Comparison of ENCODE assay signal across 9 cellular contexts in the genomic region with DNA sequence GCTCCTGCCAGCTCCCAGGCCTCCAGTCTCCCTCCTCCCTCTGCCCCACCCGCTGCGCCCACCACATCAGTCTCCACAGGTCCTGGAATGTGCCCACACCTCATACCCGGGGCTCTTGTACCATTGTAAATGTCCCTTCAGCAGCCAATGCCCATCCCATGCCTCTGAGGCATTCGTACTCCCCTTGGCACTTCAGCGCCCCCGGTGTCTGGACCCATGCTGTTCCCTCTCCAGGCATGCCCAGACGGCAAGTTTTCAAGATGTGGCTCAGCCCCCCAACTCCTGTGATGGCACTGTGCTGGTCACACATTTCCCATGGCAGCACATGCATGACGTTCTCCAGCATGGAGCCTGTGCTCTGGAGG. TPM values are rescaled to one million over a fixed set of nuclear protein-coding genes. Genes with fewer than 3 reads are reported as not detected.
DNase-seq lines count a peak whose midpoint lies in the region; ATAC-seq and TF ChIP-seq lines count a peak whose summit lies in the region.
"Had no signal": no experiment of that assay in that cellular context is flagged by ENCODE, and none has a peak within 500 bp of the region (broad histone marks: within the 10 kb centered on the region; RNA-seq: fewer than 3 reads in every experiment).

No MANE protein-coding gene starts in this region.

- H3K9me3 ChIP-seq in ascending aorta: no peaks in the 10 kb centered on the region
- no peaks in the 10 kb centered on the region for H3K9me3 ChIP-seq in thyroid gland

- H3K27ac Mint-ChIP-seq in activated naive CD4-positive, alpha-beta T cell treated with anti-CD3 and anti-CD28 coated beads, Interleukin-2, amount 10 ng/mL, durations not matched to agents 7 days and 5 days: peak overlapping the region; percentile 17

- peaks cover 96% of the 10 kb centered on the region for H3K27me3 Mint-ChIP-seq in activated naive CD4-positive, alpha-beta T cell treated with anti-CD3 and anti-CD28 coated beads, Interleukin-2, amount 10 ng/mL, durations not matched to agents 7 days and 5 days

- H3K4me3 ChIP-seq in ascending aorta (peak overlapping the region in 1 of 2 donors; percentile 40), mesendoderm (ENCODE audit: low read length) (no peak overlapping the region), thyroid gland (replicated peaks in 1 of 3) (peak overlapping the region in 1 of 3 donors; percentile 3)

- TF ChIP-seq CTCF in ascending aorta (IDR thresholded peaks at IDR 0.05) (no peak), thyroid gland (IDR thresholded peaks at IDR 0.05) (no peak)

- H3K79me2 ChIP-seq in mesendoderm (ENCODE audit: control insufficient read depth, insufficient read depth, low read length): peaks cover 58% of the 10 kb centered on the region

- peaks cover 18% of the 10 kb centered on the region for H3K4me1 Mint-ChIP-seq in activated naive CD4-positive, alpha-beta T cell treated with anti-CD3 and anti-CD28 coated beads, Interleukin-2, amount 10 ng/mL, durations not matched to agents 7 days and 5 days

- H2BK15ac ChIP-seq in mesendoderm (replicated peaks; ENCODE audit: low read depth): no peak overlapping the region

- H3K4ac ChIP-seq in mesendoderm (ENCODE audit: low read depth, low read length): peak overlapping the region; percentile 19

- H3K4me2 ChIP-seq in mesendoderm (ENCODE audit: low read length): peak overlapping the region; percentile 32

- H3K56ac ChIP-seq in mesendoderm (ENCODE audit: low read length): peak overlapping the region; percentile 86

- H2AK5ac ChIP-seq in mesendoderm (ENCODE audit: low read length): peak overlapping the region; percentile 87

- H3K27me3 ChIP-seq in ascending aorta (no peaks in the 10 kb centered on the region), mesendoderm (ENCODE audit: insufficient read depth, low read length, poor library complexity) (no peaks in the 10 kb centered on the region), thyroid gland (no peaks in the 10 kb centered on the region)

- peak overlapping the region; percentile 88 for H2BK5ac ChIP-seq in mesendoderm (ENCODE audit: low read length)

- no peak overlapping the region for H3K23ac ChIP-seq in mesendoderm (ENCODE audit: low read length)

- WGBS in mesendoderm (ENCODE audit: extremely low coverage, insufficient coverage, low lambda C conversion rate): no CpG with 5 or more reads among the region's 8 CpGs
- WGBS in thyroid gland, 2 donors: 64 to 78% methylated on average over 8 of the region's 8 CpGs

- peak overlapping the region; percentile 59 for H3K9ac ChIP-seq in mesendoderm (ENCODE audit: low read length)

- ATAC-seq in HG03159 (IDR thresholded peaks at IDR 0.05; ENCODE audit: unreplicated experiment) (no peak), HG02610 (IDR thresholded peaks at IDR 0.05; ENCODE audit: unreplicated experiment) (no peak)

- H3K4me1 ChIP-seq in ascending aorta (peaks cover 42 to 73% of the 10 kb centered on the region in 2 donors), mesendoderm (ENCODE audit: control insufficient read depth, low read depth, low read length) (peaks cover 26% of the 10 kb centered on the region), thyroid gland (peaks cover 41 to 95% of the 10 kb centered on the region in 2 donors)

- H3K18ac ChIP-seq in mesendoderm (ENCODE audit: low read length): peak overlapping the region; percentile 29

- no peak overlapping the region for H4K8ac ChIP-seq in mesendoderm (ENCODE audit: low read depth, low read length)

- peaks cover 3 to 11% of the 10 kb centered on the region in 2 donors for H3K36me3 ChIP-seq in ascending aorta
- no peaks in the 10 kb centered on the region for H3K36me3 ChIP-seq in mesendoderm (ENCODE audit: control insufficient read depth, insufficient read depth, low read length)
- H3K36me3 ChIP-seq in thyroid gland: no peaks in the 10 kb centered on the region

- H3K9me3 Mint-ChIP-seq in activated naive CD4-positive, alpha-beta T cell treated with anti-CD3 and anti-CD28 coated beads, Interleukin-2, amount 10 ng/mL, durations not matched to agents 7 days and 5 days: no peaks in the 10 kb centered on the region

- DNase-seq in activated naive CD4-positive, alpha-beta T cell treated with anti-CD3 and anti-CD28 coated beads, Interleukin-2, amount 10 ng/mL, durations not matched to agents 7 days and 5 days: no peak
- no peak for DNase-seq in activated naive CD4-positive, alpha-beta T cell (lab: John Stamatoyannopoulos, UW)
- DNase-seq in ascending aorta (ENCODE audit: low spot score in 2 of 2): no peak
- no peak for DNase-seq in mesendoderm
- DNase-seq in thyroid gland: no peak
- no peak for DNase-seq in T-helper 9 cell
- DNase-seq: HCEC 1CT had no signal

- peak overlapping the region; percentile 89 to 92 for H3K27ac ChIP-seq in ascending aorta
- peak overlapping the region; percentile 71 for H3K27ac ChIP-seq in mesendoderm (ENCODE audit: low read depth, low read length)
- peak overlapping the region; percentile 82 to 92 (median 85) for H3K27ac ChIP-seq in thyroid gland

- no peak overlapping the region for H2BK120ac ChIP-seq in mesendoderm (ENCODE audit: low read depth, low read length)

- H3K79me1 ChIP-seq in mesendoderm (ENCODE audit: low read length): peaks cover 19% of the 10 kb centered on the region

- TF ChIP-seq POLR2A in thyroid gland (IDR thresholded peaks at IDR 0.05): no peak

- CTCF ChIA-PET in activated naive CD4-positive, alpha-beta T cell treated with anti-CD3 and anti-CD28 coated beads, Interleukin-2, amount 10 ng/mL, durations not matched to agents 7 days and 5 days (lab: Charles Lee): interaction anchor here (1.0 kb wide), 1 partner anchor 13 kb away, joined by 3 read pairs; a partner anchor contains a TSS

- H4K5ac ChIP-seq in mesendoderm (ENCODE audit: low read length): no peak overlapping the region

- H3K4me3 Mint-ChIP-seq in activated naive CD4-positive, alpha-beta T cell treated with anti-CD3 and anti-CD28 coated beads, Interleukin-2, amount 10 ng/mL, durations not matched to agents 7 days and 5 days: no peak overlapping the region

- H3K36me3 Mint-ChIP-seq in activated naive CD4-positive, alpha-beta T cell treated with anti-CD3 and anti-CD28 coated beads, Interleukin-2, amount 10 ng/mL, durations not matched to agents 7 days and 5 days: no peaks in the 10 kb centered on the region

- intact Hi-C loops in ascending aorta (cut with DNase I): no loop called here
- intact Hi-C loops in thyroid gland (cut with DNase I): no loop called here

RNA-seq across cellular contexts. Expression of a gene that starts 13.3 kb away (rescaled TPM):
- total RNA-seq in ascending aorta (407 TPM), thyroid gland (10 to 100 TPM; 50.7 to 69.8 (median 60.8) TPM)
- polyA plus RNA-seq in mesendoderm (2013, experiment 1 of 2): 94.2 TPM
- polyA plus RNA-seq in mesendoderm (2013, experiment 2 of 2): 90.0 TPM

RNA-seq across cellular contexts. Expression of a gene that starts 50.2 kb away (rescaled TPM):
- not detected for total RNA-seq in ascending aorta
- 0.06 TPM for polyA plus RNA-seq in mesendoderm (2013, experiment 1 of 2)
- 0.15 TPM for polyA plus RNA-seq in mesendoderm (2013, experiment 2 of 2)
- total RNA-seq in thyroid gland: not detected
